10 cellular contexts compared by ENCODE assay signal in the genomic region with DNA sequence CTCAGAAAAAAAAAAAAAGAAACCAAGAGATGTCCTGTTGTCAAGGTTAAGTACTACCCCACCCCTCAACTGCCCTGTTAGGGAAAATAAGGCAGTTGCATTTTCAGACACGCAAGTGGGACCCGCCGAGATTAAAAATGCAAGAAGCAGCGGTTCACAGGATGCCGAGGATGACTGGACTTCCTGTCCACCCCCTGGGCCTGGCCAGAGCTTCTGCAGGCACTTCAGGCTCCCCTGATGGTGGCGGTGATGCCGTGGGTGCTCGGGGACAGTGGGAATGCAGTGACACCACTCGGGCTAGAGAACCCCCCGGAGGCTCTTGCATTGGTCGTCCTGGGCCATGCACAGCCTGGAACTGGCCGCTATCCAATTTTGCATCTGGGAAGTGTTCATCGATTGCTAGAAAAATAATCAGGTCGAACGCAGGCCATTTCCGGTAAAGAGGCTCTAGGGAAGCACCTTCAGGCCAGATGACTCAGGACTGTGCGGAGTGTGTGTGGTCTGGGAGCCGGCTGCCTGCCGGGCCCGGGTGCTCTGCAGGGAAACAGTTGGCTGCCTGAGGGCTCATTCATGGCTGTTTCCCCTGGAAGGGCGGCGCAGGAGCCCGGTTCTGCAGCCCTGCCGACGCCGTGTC. TPM values are rescaled to one million over a fixed set of nuclear protein-coding genes. Genes with fewer than 3 reads are reported as not detected.
DNase-seq lines count a peak whose midpoint lies in the region; ATAC-seq and TF ChIP-seq lines count a peak whose summit lies in the region.
"Had no signal": no experiment of that assay in that cellular context is flagged by ENCODE, and none has a peak within 500 bp of the region (broad histone marks: within the 10 kb centered on the region; RNA-seq: fewer than 3 reads in every experiment).

No MANE protein-coding gene starts in this region.

- TF ChIP-seq EP300 in SK-N-SH (IDR thresholded peaks at IDR 0.05; ENCODE audit: borderline replicate concordance in 1 of 2, low read depth in 1 of 2, low read length in 1 of 2) (peak in 1 of 2 experiments; percentile 40; a peak in 1 of 4 replicates), stomach (IDR thresholded peaks at IDR 0.05) (no peak)

- H3K27ac Mint-ChIP-seq in activated CD8-positive, alpha-beta memory T cell treated with anti-CD3 and anti-CD28 coated beads, Interleukin-2, amount 10 ng/mL, durations not matched to agents 7 days and 5 days, result no peak overlapping the region
- no peak overlapping the region for H3K27ac Mint-ChIP-seq in immature natural killer cell

- TF ChIP-seq POLR2A in stomach (IDR thresholded peaks at IDR 0.05), result no peak

- intact Hi-C loops in stomach (cut with DNase I; ENCODE audit: low total_unique reads), result no loop called here

- CTCF ChIA-PET in activated CD8-positive, alpha-beta memory T cell treated with anti-CD3 and anti-CD28 coated beads, Interleukin-2, amount 10 ng/mL, durations not matched to agents 7 days and 5 days (lab: Charles Lee), result interaction anchor here (0.9 kb wide), 1 partner anchor 52 kb away, joined by 3 read pairs; no protein-coding TSS in a partner anchor
- CTCF ChIA-PET in SK-N-SH (lab: Yijun Ruan, JAX), result interaction anchor here (0.8 to 1.2 kb wide), 3 partner anchors 10 to 162 kb away, joined by 3 read pairs; no protein-coding TSS in a partner anchor

- H3K79me2 ChIP-seq in SK-N-SH (ENCODE audit: insufficient read depth), result no peaks in the 10 kb centered on the region

- H4K20me1 ChIP-seq in SK-N-SH (ENCODE audit: insufficient read depth), result no peaks in the 10 kb centered on the region

- peaks cover 17% of the 10 kb centered on the region for H3K4me1 Mint-ChIP-seq in activated CD8-positive, alpha-beta memory T cell treated with anti-CD3 and anti-CD28 coated beads, Interleukin-2, amount 10 ng/mL, durations not matched to agents 7 days and 5 days
- peaks cover 0 to 9% of the 10 kb centered on the region in 2 donors for H3K4me1 Mint-ChIP-seq in immature natural killer cell

- H2AFZ ChIP-seq in SK-N-SH (ENCODE audit: low read depth), result peak overlapping the region; percentile 93

- H3K9me3 Mint-ChIP-seq in activated CD8-positive, alpha-beta memory T cell treated with anti-CD3 and anti-CD28 coated beads, Interleukin-2, amount 10 ng/mL, durations not matched to agents 7 days and 5 days (ENCODE audit: low read depth), result no peaks in the 10 kb centered on the region
- no peaks in the 10 kb centered on the region for H3K9me3 Mint-ChIP-seq in immature natural killer cell

- peaks cover 19% of the 10 kb centered on the region for H3F3A ChIP-seq in SK-N-SH (replicated peaks; ENCODE audit: insufficient read depth)

- peak overlapping the region; percentile 85 for H3K4me2 ChIP-seq in SK-N-SH

- peak; percentile 46 for DNase-seq in activated CD8-positive, alpha-beta memory T cell treated with anti-CD3 and anti-CD28 coated beads, Interleukin-2, amount 10 ng/mL, durations not matched to agents 7 days and 5 days
- no peak for DNase-seq in activated CD8-positive, alpha-beta memory T cell treated with anti-CD3 and anti-CD28 coated beads, Interleukin-2, amount 50 U/mL, for 4 hours
- DNase-seq in SK-N-SH (peak; percentile 86), glomerular endothelial cell (ENCODE audit: extremely low read depth, low read depth, low spot score) (peak; percentile 64), stomach (peak; percentile 42), immature natural killer cell (no peak), NCI-H1930 (lab: John Stamatoyannopoulos, UW) (no peak)
- no peak for DNase-seq in effector CD8-positive, alpha-beta T cell (lab: John Stamatoyannopoulos, UW)

- 12% methylated on average over 24 of the region's 26 CpGs for WGBS in SK-N-SH (ENCODE audit: low lambda C conversion rate)
- 58 to 64% (median 60%) methylated on average over 20 to 26 of the region's 26 CpGs for WGBS in stomach, 5 donors

- H3K4me3 ChIP-seq in SK-N-SH (ENCODE audit: low read depth in 2 of 2, low read length in 1 of 2) (peak overlapping the region in 1 of 2 experiments; percentile 46; a peak in 3 of 4 replicates), stomach (no peak overlapping the region)

- H3K27me3 Mint-ChIP-seq in activated CD8-positive, alpha-beta memory T cell treated with anti-CD3 and anti-CD28 coated beads, Interleukin-2, amount 10 ng/mL, durations not matched to agents 7 days and 5 days, result peaks cover under 1% of the 10 kb centered on the region
- peaks cover 3 to 9% (median 6%) of the 10 kb centered on the region in 3 donors for H3K27me3 Mint-ChIP-seq in immature natural killer cell (ENCODE audit: low read depth in 3 of 3)

- POLR2A ChIA-PET in SK-N-SH (lab: Yijun Ruan, JAX), result no interaction called here

- peak overlapping the region; percentile 48 to 82 for H3K27ac ChIP-seq in SK-N-SH (ENCODE audit: low read depth in 2 of 2, low read length in 1 of 2)
- H3K27ac ChIP-seq in stomach, result peak overlapping the region in 2 of 5 donors; percentile 68 to 79
- H3K27ac ChIP-seq: C4-2B, VCaP had no signal

- H3K36me3 ChIP-seq in SK-N-SH (replicated peaks in 1 of 2; ENCODE audit: control insufficient read depth in 1 of 2, insufficient read depth in 2 of 2, low read length in 1 of 2) (no peaks in the 10 kb centered on the region), stomach (no peaks in the 10 kb centered on the region)

- H3K9me3 ChIP-seq in SK-N-SH (no peaks in the 10 kb centered on the region), stomach (no peaks in the 10 kb centered on the region)

- ATAC-seq in activated CD8-positive, alpha-beta memory T cell treated with anti-CD3 and anti-CD28 coated beads, Interleukin-2, amount 10 ng/mL, durations not matched to agents 7 days and 5 days, result peak; percentile 47

- H3K36me3 Mint-ChIP-seq in activated CD8-positive, alpha-beta memory T cell treated with anti-CD3 and anti-CD28 coated beads, Interleukin-2, amount 10 ng/mL, durations not matched to agents 7 days and 5 days, result no peaks in the 10 kb centered on the region
- H3K36me3 Mint-ChIP-seq in immature natural killer cell, result no peaks in the 10 kb centered on the region

- no peaks in the 10 kb centered on the region for H3K9me2 ChIP-seq in SK-N-SH

- H3K9ac ChIP-seq in SK-N-SH, result peak overlapping the region; percentile 40; the same call in 1 of the 2 replicates

- no peak overlapping the region for H3K4me3 Mint-ChIP-seq in activated CD8-positive, alpha-beta memory T cell treated with anti-CD3 and anti-CD28 coated beads, Interleukin-2, amount 10 ng/mL, durations not matched to agents 7 days and 5 days
- H3K4me3 Mint-ChIP-seq in immature natural killer cell, result peak overlapping the region in 1 of 5 donors; percentile 44

- TF ChIP-seq RAD21 in SK-N-SH (IDR thresholded peaks at IDR 0.05; ENCODE audit: low read length), result no peak

- H3K4me1 ChIP-seq in SK-N-SH (ENCODE audit: control insufficient read depth in 1 of 2, insufficient read depth in 2 of 2, low read depth in 1 of 2, low read length in 1 of 2) (peaks cover 9 to 11% of the 10 kb centered on the region in 2 experiments; a peak in 2 of 4 replicates), stomach (peaks cover 0 to 12% (median 4%) of the 10 kb centered on the region in 4 donors)

- TF ChIP-seq CTCF in SK-N-SH (IDR thresholded peaks at IDR 0.05) (peak; percentile 15; the same call in 1 of the 2 replicates), stomach (IDR thresholded peaks at IDR 0.05) (no peak)

- H3K27me3 ChIP-seq in SK-N-SH (ENCODE audit: insufficient read depth), result no peaks in the 10 kb centered on the region
- H3K27me3 ChIP-seq in stomach, result no peaks in the 10 kb centered on the region

TF ChIP-seq in SK-N-SH, 30 proteins besides CTCF, POLR2A, EP300 and RAD21 (continues in another document):
- TF ChIP-seq, protein P1, sequence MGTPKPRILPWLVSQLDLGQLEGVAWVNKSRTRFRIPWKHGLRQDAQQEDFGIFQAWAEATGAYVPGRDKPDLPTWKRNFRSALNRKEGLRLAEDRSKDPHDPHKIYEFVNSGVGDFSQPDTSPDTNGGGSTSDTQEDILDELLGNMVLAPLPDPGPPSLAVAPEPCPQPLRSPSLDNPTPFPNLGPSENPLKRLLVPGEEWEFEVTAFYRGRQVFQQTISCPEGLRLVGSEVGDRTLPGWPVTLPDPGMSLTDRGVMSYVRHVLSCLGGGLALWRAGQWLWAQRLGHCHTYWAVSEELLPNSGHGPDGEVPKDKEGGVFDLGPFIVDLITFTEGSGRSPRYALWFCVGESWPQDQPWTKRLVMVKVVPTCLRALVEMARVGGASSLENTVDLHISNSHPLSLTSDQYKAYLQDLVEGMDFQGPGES (IDR thresholded peaks at IDR 0.05; ENCODE audit: low read depth, low read length), result no peak
- peak; percentile 55 for TF ChIP-seq JUND (IDR thresholded peaks at IDR 0.05)
- peak; percentile 24; the same call in 1 of the 2 replicates for TF ChIP-seq SIN3A (IDR thresholded peaks at IDR 0.05; ENCODE audit: borderline replicate concordance, low read depth, low read length)
- TF ChIP-seq, protein P2, sequence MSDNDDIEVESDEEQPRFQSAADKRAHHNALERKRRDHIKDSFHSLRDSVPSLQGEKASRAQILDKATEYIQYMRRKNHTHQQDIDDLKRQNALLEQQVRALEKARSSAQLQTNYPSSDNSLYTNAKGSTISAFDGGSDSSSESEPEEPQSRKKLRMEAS (IDR thresholded peaks at IDR 0.05; ENCODE audit: low read depth), result peak; percentile 64
- no peak; the same call in 1 of the 2 replicates for TF ChIP-seq TEAD4 (IDR thresholded peaks at IDR 0.05; ENCODE audit: borderline replicate concordance, insufficient read depth)
- peak; percentile 73; the same call in 1 of the 2 replicates for TF ChIP-seq NFIC (IDR thresholded peaks at IDR 0.05; ENCODE audit: borderline replicate concordance)
- TF ChIP-seq TCF12 (IDR thresholded peaks at IDR 0.05), result peak; percentile 81
- no peak for TF ChIP-seq YY1 (IDR thresholded peaks at IDR 0.05; ENCODE audit: low read depth)
- TF ChIP-seq RCOR1 (IDR thresholded peaks at IDR 0.05; ENCODE audit: low read length), result no peak; the same call in 1 of the 2 replicates
- peak; percentile 69 for TF ChIP-seq FOSL2 (IDR thresholded peaks at IDR 0.05; ENCODE audit: borderline replicate concordance, low read depth)
- no peak for TF ChIP-seq SMC3 (IDR thresholded peaks at IDR 0.05; ENCODE audit: low read depth, low read length)
- TF ChIP-seq GATA2 (CRISPR knock-in tag; IDR thresholded peaks at IDR 0.05), result no peak
- no peak; the same call in 1 of the 2 replicates for TF ChIP-seq POLR2AphosphoS5 (IDR thresholded peaks at IDR 0.05; ENCODE audit: low read depth, low read length)
- peak; percentile 16; the same call in 1 of the 2 replicates for TF ChIP-seq TAF1 (IDR thresholded peaks at IDR 0.05; ENCODE audit: borderline replicate concordance, low read depth, low read length)

RNA-seq across cellular contexts. Expression of a gene that starts 13.4 kb away (rescaled TPM):
- not detected for total RNA-seq in activated CD8-positive, alpha-beta memory T cell treated with anti-CD3 and anti-CD28 coated beads, Interleukin-2, amount 10 ng/mL, durations not matched to agents 7 days and 5 days
- polyA plus RNA-seq in SK-N-SH (2012; rRNA removed), result 5.3 and 6.3 TPM in 2 replicates
- polyA plus RNA-seq in SK-N-SH (2012; cell fraction: cytosol; rRNA removed), result 3.3 and 3.8 TPM in 2 replicates
- polyA plus RNA-seq in SK-N-SH (2012; cell fraction: nucleus; rRNA removed), result 4.4 and 4.5 TPM in 2 replicates
- total RNA-seq in glomerular endothelial cell, result 9.9 and 19.0 TPM in 2 replicates
- total RNA-seq in stomach, result 100 to 1,000 TPM in 3 of 5 donors, 10 to 100 TPM in 2; 92.0 to 242 (median 102) TPM
- 10 to 100 TPM; 18.3 to 46.0 (median 20.2) TPM for polyA plus RNA-seq in stomach
- polyA plus RNA-seq in immature natural killer cell, result under 1 TPM; 0.05 to 0.24 (median 0.09) TPM

Comparison
In these comparisons a context has a peak if more than half of its experiments do, and no peak if none do; other contexts are left out.
1. DNase-seq: peak in activated CD8-positive, alpha-beta memory T cell treated with anti-CD3 and anti-CD28 coated beads, Interleukin-2, amount 10 ng/mL, durations not matched to agents 7 days and 5 days (single experiment), SK-N-SH (single experiment), glomerular endothelial cell (single experiment) and stomach (single experiment); none in activated CD8-positive, alpha-beta memory T cell treated with anti-CD3 and anti-CD28 coated beads, Interleukin-2, amount 50 U/mL, for 4 hours (single experiment), immature natural killer cell (0 of 3), NCI-H1930 (0 of 2) and effector CD8-positive, alpha-beta T cell (single experiment).